10 cellular contexts compared by ENCODE assay signal in genomic region chr2:160205511-160205910, GRCh38. TPM values are rescaled to one million over a fixed set of nuclear protein-coding genes. Genes with fewer than 3 reads are reported as not detected.
DNase-seq lines count a peak whose midpoint lies in the region; ATAC-seq and TF ChIP-seq lines count a peak whose summit lies in the region.
"Had no signal": no experiment of that assay in that cellular context is flagged by ENCODE, and none has a peak within 500 bp of the region (broad histone marks: within the 10 kb centered on the region; RNA-seq: fewer than 3 reads in every experiment).

No MANE protein-coding gene starts in this region.

- H3K4me3 Mint-ChIP-seq in CD8-positive, alpha-beta T cell, result no peak overlapping the region

- POLR2A ChIA-PET in CD8-positive, alpha-beta T cell (lab: Charles Lee), result no interaction called here

- CTCF ChIA-PET in CD8-positive, alpha-beta T cell (lab: Charles Lee), result interaction anchor here (0.6 to 1.6 kb wide), 3 partner anchors 56 to 789 kb away, joined by 3 to 7 read pairs (median 4); no protein-coding TSS in a partner anchor

- H3K9me3 Mint-ChIP-seq in CD8-positive, alpha-beta T cell, result no peaks in the 10 kb centered on the region

- no peaks in the 10 kb centered on the region for H3K9me3 ChIP-seq in MG63
- no peaks in the 10 kb centered on the region for H3K9me3 ChIP-seq in CD8-positive, alpha-beta T cell (ENCODE audit: low read length)

- no peak overlapping the region for H3K27ac Mint-ChIP-seq in CD8-positive, alpha-beta T cell

- peak; percentile 78 for DNase-seq in AG09319 (ENCODE audit: extremely low read depth, low read depth)
- DNase-seq in MG63, result peak; percentile 97
- DNase-seq in dermis microvascular lymphatic vessel endothelial cell (ENCODE audit: low read depth in 2 of 2), result peak; percentile 71 to 98
- DNase-seq in non-pigmented ciliary epithelial cell (ENCODE audit: low read depth), result peak; percentile 93
- no peak for DNase-seq in NCI-H1092 treated with DMSO at 0.1 percent for 48 hours (lab: John Stamatoyannopoulos, UW)
- DNase-seq in CD8-positive, alpha-beta T cell, result no peak
- no peak for DNase-seq in anterior cingulate cortex (lab: John Stamatoyannopoulos, UW)
- DNase-seq: NCI-H748 treated with DMSO at 0.1 percent for 48 hours had no signal

- H3K27me3 Mint-ChIP-seq in CD8-positive, alpha-beta T cell (ENCODE audit: low read depth), result no peaks in the 10 kb centered on the region

- no peaks in the 10 kb centered on the region for H3K4me1 ChIP-seq in CD8-positive, alpha-beta T cell (ENCODE audit: insufficient read depth, low read length)

- H3K36me3 Mint-ChIP-seq in CD8-positive, alpha-beta T cell, result no peaks in the 10 kb centered on the region

- H3K27ac ChIP-seq in CD8-positive, alpha-beta T cell (ENCODE audit: low read depth, low read length), result no peak overlapping the region

- intact Hi-C loops in CD8-positive, alpha-beta T cell (cut with DNase I, micrococcal nuclease), result no loop called here

- no peaks in the 10 kb centered on the region for H3K36me3 ChIP-seq in MG63
- no peaks in the 10 kb centered on the region for H3K36me3 ChIP-seq in CD8-positive, alpha-beta T cell (ENCODE audit: insufficient read depth, low read length)

- H3K4me1 Mint-ChIP-seq in CD8-positive, alpha-beta T cell (ENCODE audit: low read depth), result peaks cover 3% of the 10 kb centered on the region

- no peak overlapping the region for H3K4me3 ChIP-seq in MG63
- H3K4me3 ChIP-seq in CD8-positive, alpha-beta T cell (ENCODE audit: low read depth, low read length), result no peak overlapping the region

- no peak for TF ChIP-seq CTCF in AG09319 (IDR thresholded peaks at IDR 0.05; ENCODE audit: low read depth, low read length)
- no peak for TF ChIP-seq CTCF in CD8-positive, alpha-beta T cell (IDR thresholded peaks at IDR 0.05)

- ATAC-seq in HG02798 (IDR thresholded peaks at IDR 0.05; ENCODE audit: poor library complexity, unreplicated experiment), result no peak
- ATAC-seq in CD8-positive, alpha-beta T cell, result no peak

- H3K27me3 ChIP-seq in MG63, result no peaks in the 10 kb centered on the region
- H3K27me3 ChIP-seq in CD8-positive, alpha-beta T cell (ENCODE audit: insufficient read depth, low read length), result no peaks in the 10 kb centered on the region

RNA-seq across cellular contexts. Expression of gene ITGB6, which starts 5.4 kb away (rescaled TPM):
- total RNA-seq in MG63 (2014; rRNA removed; shearing (Covaris generic); ENCODE audit: low replicate concordance), result not detected in 2 replicates
- total RNA-seq in dermis microvascular lymphatic vessel endothelial cell, result not detected in 2 replicates
- total RNA-seq in CD8-positive, alpha-beta T cell, result not detected
- total RNA-seq: mononuclear cell had no signal

Comparison
In these comparisons a context has a peak if more than half of its experiments do, and no peak if none do; other contexts are left out.
1. DNase-seq: peak in AG09319 (single experiment), MG63 (single experiment), dermis microvascular lymphatic vessel endothelial cell (2 of 2) and non-pigmented ciliary epithelial cell (single experiment); none in NCI-H1092 treated with DMSO at 0.1 percent for 48 hours (single experiment), CD8-positive, alpha-beta T cell (0 of 7) and anterior cingulate cortex (0 of 58).